20 cellular contexts compared by ENCODE assay signal in the genomic region with DNA sequence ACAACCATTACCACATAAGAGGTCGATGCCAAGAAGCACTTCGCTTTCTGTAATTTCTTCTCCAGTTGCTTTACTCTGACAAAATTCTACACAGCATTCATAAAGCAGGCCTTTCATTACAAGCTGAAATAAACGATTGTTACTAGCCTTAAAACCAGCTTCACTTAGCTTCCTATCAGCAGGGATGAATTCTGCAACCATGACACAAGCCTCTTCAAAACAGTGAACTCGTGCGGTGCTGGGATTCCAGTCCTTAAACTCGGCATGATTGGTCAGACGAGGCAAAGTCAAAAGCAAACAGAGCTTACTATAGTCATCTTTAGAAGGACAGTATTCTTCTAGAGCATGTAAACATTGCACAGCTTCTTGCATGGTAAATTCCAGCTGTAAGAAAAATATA.
"Had no signal": no experiment of that assay in that cellular context is flagged by ENCODE, and none has a peak within 500 bp of the region (broad histone marks: within the 10 kb centered on the region; RNA-seq: fewer than 3 reads in every experiment).

No MANE protein-coding gene starts in this region.

- H3K4me3 ChIP-seq: ascending aorta, hepatocyte, left ventricle myocardium inferior, stomach, testis, vagina had no signal

- DNase-seq: activated CD8-positive, alpha-beta memory T cell treated with anti-CD3 and anti-CD28 coated beads for 24 hours; activated CD8-positive, alpha-beta memory T cell treated with anti-CD3 and anti-CD28 coated beads, Interleukin-2, amount 50 U/mL, for 4 hours; activated T-cell treated with anti-CD3 and anti-CD28 coated beads, Interleukin-2, amount 50 U/mL, for 24 hours; cerebellar nuclear complex; cortex of kidney; erythroblast; foreskin fibroblast; glutamatergic neuron; immature natural killer cell; kidney glomerular epithelial cell; left ventricle myocardium inferior; nephron progenitor cell; small intestine; stimulated activated CD4-positive, alpha-beta T cell treated with anti-CD3 and anti-CD28 coated beads, Interleukin-15, amount 100 ng/mL, for 24 hours; stomach; T-helper 9 cell; testis had no signal
